8 cellular contexts compared by ENCODE assay signal in genomic region chr14:67241416-67242362, GRCh38. TPM values are rescaled to one million over a fixed set of nuclear protein-coding genes. Genes with fewer than 3 reads are reported as not detected.
DNase-seq lines count a peak whose midpoint lies in the region; ATAC-seq and TF ChIP-seq lines count a peak whose summit lies in the region.

TSS of gene PALS1 (plus strand) at chr14:67241435. CDS start at chr14:67279171, 37,736 bp downstream.

- H3K4me1 ChIP-seq in PC-3 (ENCODE audit: insufficient read depth, low read length) (peaks cover 30% of the 10 kb centered on the region), iPS-15b (ENCODE audit: control insufficient read depth, insufficient read depth, low read length) (no peaks in the 10 kb centered on the region)

- H3K9me3 ChIP-seq in PC-3 (ENCODE audit: low read length) (no peaks in the 10 kb centered on the region), iPS-15b (ENCODE audit: control insufficient read depth, insufficient read depth, low read length) (no peaks in the 10 kb centered on the region)

- peak within 1 kb of the TSS; percentile 96 for H2AFZ ChIP-seq in PC-3 (ENCODE audit: low read length)

- H3K27ac ChIP-seq in PC-3 (ENCODE audit: low read length) (peak within 1 kb of the TSS; percentile 93), brain microvascular endothelial cell (peak within 1 kb of the TSS; percentile 98)

- ATAC-seq in GM19043 (IDR thresholded peaks at IDR 0.05; ENCODE audit: low read depth, unreplicated experiment) = peak; percentile 33
- ATAC-seq in HG03175 (IDR thresholded peaks at IDR 0.05; ENCODE audit: unreplicated experiment) = peak; percentile 42
- peak; percentile 27 for ATAC-seq in PC-3

- H3K9ac ChIP-seq in PC-3 (ENCODE audit: low read length) (peak within 1 kb of the TSS; percentile 92), iPS-15b (ENCODE audit: low read depth, low read length) (peak within 1 kb of the TSS; percentile 61)

- no peaks in the 10 kb centered on the region for H3K36me3 ChIP-seq in PC-3 (ENCODE audit: low read depth, low read length)
- no peaks in the 10 kb centered on the region for H3K36me3 ChIP-seq in brain microvascular endothelial cell (replicated peaks)
- H3K36me3 ChIP-seq in iPS-15b (ENCODE audit: control insufficient read depth, insufficient read depth, low read length) = no peaks in the 10 kb centered on the region

- CTCF ChIA-PET in PC-3 (lab: Charles Lee) = interaction anchor here (0.5 to 1.4 kb wide), 5 partner anchors 44 to 97 kb away, joined by 3 to 7 read pairs (median 4); no protein-coding TSS in a partner anchor

- BruUV-seq in PC-3 (replicated peaks; lab: Mats Ljungman, UMichigan) = no TSS peak

- peak within 1 kb of the TSS; percentile 97 for H3K4me2 ChIP-seq in PC-3 (ENCODE audit: low read length)

- H3K9me2 ChIP-seq in PC-3 (replicated peaks; ENCODE audit: low read length) = no peaks in the 10 kb centered on the region

- H4K20me1 ChIP-seq in PC-3 (ENCODE audit: low read length) = peaks cover 24% of the 10 kb centered on the region

- in situ Hi-C loops in brain microvascular endothelial cell (cut with HindIII; ENCODE audit: low pct_ligation_motif_present, low sequenced_read_pairs) = no loop called here

- TF ChIP-seq CTCF in PC-3 (conservative IDR thresholded peaks at IDR 0.05; ENCODE audit: low read depth, low read length) (no peak), brain microvascular endothelial cell (IDR thresholded peaks at IDR 0.05; ENCODE audit: low read depth, low read length, missing control alignments) (no peak), retinal pigment epithelial cell (conservative IDR thresholded peaks at IDR 0.05; ENCODE audit: low read depth, low read length) (no peak)

- POLR2A ChIA-PET in PC-3 (lab: Charles Lee; ENCODE audit: unreplicated experiment) = interaction anchor here (0.6 to 0.9 kb wide), 3 partner anchors 55 to 290 kb away, joined by 4 to 26 read pairs (median 4); no protein-coding TSS in a partner anchor

- H3F3A ChIP-seq in PC-3 (ENCODE audit: low read length, unreplicated experiment) = peaks cover 9% of the 10 kb centered on the region

- H3K4me3 ChIP-seq in PC-3 (ENCODE audit: low read length) (peak within 1 kb of the TSS; percentile 81), brain microvascular endothelial cell (ENCODE audit: low read depth, low read length) (peak within 1 kb of the TSS; percentile 85), iPS-15b (ENCODE audit: low read depth, low read length) (peak within 1 kb of the TSS; percentile 68), retinal pigment epithelial cell (ENCODE audit: low read length) (peak within 1 kb of the TSS; percentile 64)

- H3K79me2 ChIP-seq in PC-3 (ENCODE audit: low read length) = peaks cover 52% of the 10 kb centered on the region

- peak; percentile 61 for DNase-seq in COR-L47 (lab: John Stamatoyannopoulos, UW)
- peak; percentile 81 for DNase-seq in PC-3
- DNase-seq in brain microvascular endothelial cell = peak; percentile 79
- peak; percentile 54 for DNase-seq in retinal pigment epithelial cell (ENCODE audit: low read depth)
- DNase-seq in activated effector memory CD4-positive, alpha-beta T cell treated with Interleukin-2 at 50 U/mL for 16 hours = no peak

- intact Hi-C loops in PC-3 (cut with micrococcal nuclease) = loop anchor here (1.0 to 5.0 kb wide), 7 partner anchors 20 to 733 kb away; partner anchors contain the start of genes ATP6V1D and GPHN

- H3K27me3 ChIP-seq in PC-3 (ENCODE audit: low read length) (no peaks in the 10 kb centered on the region), brain microvascular endothelial cell (replicated peaks) (no peaks in the 10 kb centered on the region), iPS-15b (ENCODE audit: control insufficient read depth, insufficient read depth, low read length) (peaks cover 17% of the 10 kb centered on the region)

RNA-seq across cellular contexts. Expression of gene PALS1, which starts in this region (rescaled TPM):
- total RNA-seq in PC-3 (2014; rRNA removed) = 28.5 and 31.5 TPM in 2 replicates
